ENCODE assay signal across 1 cellular context in the genomic region with DNA sequence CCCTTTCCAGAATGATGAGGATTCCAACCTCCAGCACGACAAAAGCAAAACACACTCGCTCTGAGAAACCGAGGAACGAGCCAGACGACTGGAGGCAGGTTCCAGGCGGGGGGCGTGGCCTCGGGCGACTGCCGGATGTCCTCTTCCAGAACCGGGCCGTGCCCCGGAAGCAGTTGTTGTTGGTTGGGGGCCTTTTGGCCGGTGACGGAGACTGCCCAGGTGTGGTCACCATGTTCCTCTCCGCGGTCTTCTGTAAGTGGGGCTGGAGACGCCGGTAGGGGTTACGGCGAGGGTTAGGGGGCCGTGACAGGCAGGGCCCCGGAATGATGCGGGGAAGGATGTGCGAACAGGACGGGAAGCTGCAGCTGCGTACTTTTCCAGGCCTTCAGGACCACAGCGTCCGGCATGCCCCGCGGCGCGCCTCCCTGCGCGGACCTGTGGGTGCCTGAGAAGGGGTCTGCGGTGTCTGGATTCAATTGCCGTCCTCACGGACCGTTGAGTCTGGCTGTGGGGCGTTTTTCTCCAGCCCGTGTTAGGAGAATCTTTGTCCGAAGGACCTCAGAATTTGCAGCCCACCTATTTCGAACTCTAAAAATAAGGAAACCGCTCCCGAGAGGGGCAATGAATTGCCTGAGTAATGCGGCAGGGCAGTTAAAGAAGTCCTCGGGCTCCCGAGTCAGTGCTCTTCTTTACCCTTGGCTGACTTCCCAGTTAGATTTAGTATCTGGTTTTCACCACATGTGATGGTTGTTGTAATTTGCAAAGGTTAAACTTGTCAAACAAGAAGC.
A peak's percentile ranks its signal among the peaks of the same experiment; 100 is the strongest.
TF ChIP-seq lines count a peak whose summit lies in the region.

A gene (plus strand): TSS at position 172 of the 788 bp plus-strand sequence. CDS start 59 bp downstream, at position 231.

TF ChIP-seq in HepG2, 621 proteins besides CTCF, POLR2A, EP300 and RAD21 (continued from another document and continues in another):
- TF ChIP-seq, protein P1, sequence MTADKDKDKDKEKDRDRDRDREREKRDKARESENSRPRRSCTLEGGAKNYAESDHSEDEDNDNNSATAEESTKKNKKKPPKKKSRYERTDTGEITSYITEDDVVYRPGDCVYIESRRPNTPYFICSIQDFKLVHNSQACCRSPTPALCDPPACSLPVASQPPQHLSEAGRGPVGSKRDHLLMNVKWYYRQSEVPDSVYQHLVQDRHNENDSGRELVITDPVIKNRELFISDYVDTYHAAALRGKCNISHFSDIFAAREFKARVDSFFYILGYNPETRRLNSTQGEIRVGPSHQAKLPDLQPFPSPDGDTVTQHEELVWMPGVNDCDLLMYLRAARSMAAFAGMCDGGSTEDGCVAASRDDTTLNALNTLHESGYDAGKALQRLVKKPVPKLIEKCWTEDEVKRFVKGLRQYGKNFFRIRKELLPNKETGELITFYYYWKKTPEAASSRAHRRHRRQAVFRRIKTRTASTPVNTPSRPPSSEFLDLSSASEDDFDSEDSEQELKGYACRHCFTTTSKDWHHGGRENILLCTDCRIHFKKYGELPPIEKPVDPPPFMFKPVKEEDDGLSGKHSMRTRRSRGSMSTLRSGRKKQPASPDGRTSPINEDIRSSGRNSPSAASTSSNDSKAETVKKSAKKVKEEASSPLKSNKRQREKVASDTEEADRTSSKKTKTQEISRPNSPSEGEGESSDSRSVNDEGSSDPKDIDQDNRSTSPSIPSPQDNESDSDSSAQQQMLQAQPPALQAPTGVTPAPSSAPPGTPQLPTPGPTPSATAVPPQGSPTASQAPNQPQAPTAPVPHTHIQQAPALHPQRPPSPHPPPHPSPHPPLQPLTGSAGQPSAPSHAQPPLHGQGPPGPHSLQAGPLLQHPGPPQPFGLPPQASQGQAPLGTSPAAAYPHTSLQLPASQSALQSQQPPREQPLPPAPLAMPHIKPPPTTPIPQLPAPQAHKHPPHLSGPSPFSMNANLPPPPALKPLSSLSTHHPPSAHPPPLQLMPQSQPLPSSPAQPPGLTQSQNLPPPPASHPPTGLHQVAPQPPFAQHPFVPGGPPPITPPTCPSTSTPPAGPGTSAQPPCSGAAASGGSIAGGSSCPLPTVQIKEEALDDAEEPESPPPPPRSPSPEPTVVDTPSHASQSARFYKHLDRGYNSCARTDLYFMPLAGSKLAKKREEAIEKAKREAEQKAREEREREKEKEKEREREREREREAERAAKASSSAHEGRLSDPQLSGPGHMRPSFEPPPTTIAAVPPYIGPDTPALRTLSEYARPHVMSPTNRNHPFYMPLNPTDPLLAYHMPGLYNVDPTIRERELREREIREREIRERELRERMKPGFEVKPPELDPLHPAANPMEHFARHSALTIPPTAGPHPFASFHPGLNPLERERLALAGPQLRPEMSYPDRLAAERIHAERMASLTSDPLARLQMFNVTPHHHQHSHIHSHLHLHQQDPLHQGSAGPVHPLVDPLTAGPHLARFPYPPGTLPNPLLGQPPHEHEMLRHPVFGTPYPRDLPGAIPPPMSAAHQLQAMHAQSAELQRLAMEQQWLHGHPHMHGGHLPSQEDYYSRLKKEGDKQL (CRISPR knock-in tag; IDR thresholded peaks at IDR 0.05; ENCODE audit: low read depth): peak; percentile 79; the same call in 1 of the 2 replicates
- TF ChIP-seq NFE2 (CRISPR knock-in tag; IDR thresholded peaks at IDR 0.05): peak; percentile 19; the same call in 1 of the 2 replicates
- TF ChIP-seq ZNF121 (CRISPR knock-in tag; IDR thresholded peaks at IDR 0.05): no peak
- no peak; the same call in 1 of the 2 replicates for TF ChIP-seq ZNF737 (CRISPR knock-in tag; IDR thresholded peaks at IDR 0.05; ENCODE audit: borderline replicate concordance)
- no peak for TF ChIP-seq ZNF589 (CRISPR knock-in tag; conservative IDR thresholded peaks at IDR 0.05)
- TF ChIP-seq, protein P2, sequence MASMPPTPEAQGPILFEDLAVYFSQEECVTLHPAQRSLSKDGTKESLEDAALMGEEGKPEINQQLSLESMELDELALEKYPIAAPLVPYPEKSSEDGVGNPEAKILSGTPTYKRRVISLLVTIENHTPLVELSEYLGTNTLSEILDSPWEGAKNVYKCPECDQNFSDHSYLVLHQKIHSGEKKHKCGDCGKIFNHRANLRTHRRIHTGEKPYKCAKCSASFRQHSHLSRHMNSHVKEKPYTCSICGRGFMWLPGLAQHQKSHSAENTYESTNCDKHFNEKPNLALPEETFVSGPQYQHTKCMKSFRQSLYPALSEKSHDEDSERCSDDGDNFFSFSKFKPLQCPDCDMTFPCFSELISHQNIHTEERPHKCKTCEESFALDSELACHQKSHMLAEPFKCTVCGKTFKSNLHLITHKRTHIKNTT (CRISPR knock-in tag; IDR thresholded peaks at IDR 0.05): no peak
- TF ChIP-seq ZNF563 (CRISPR knock-in tag; IDR thresholded peaks at IDR 0.05): 0 out of 2 replicates have a peak, but pooled peaks have one; percentile 66
- TF ChIP-seq ZNF260 (CRISPR knock-in tag; IDR thresholded peaks at IDR 0.05; ENCODE audit: borderline replicate concordance, low read depth): 0 out of 2 replicates have a peak, but pooled peaks have one; percentile 43
- TF ChIP-seq ARHGAP35 (CRISPR knock-in tag; IDR thresholded peaks at IDR 0.05; ENCODE audit: borderline replicate concordance): 0 out of 2 replicates have a peak, but pooled peaks have one; percentile 56
- TF ChIP-seq, protein P3, sequence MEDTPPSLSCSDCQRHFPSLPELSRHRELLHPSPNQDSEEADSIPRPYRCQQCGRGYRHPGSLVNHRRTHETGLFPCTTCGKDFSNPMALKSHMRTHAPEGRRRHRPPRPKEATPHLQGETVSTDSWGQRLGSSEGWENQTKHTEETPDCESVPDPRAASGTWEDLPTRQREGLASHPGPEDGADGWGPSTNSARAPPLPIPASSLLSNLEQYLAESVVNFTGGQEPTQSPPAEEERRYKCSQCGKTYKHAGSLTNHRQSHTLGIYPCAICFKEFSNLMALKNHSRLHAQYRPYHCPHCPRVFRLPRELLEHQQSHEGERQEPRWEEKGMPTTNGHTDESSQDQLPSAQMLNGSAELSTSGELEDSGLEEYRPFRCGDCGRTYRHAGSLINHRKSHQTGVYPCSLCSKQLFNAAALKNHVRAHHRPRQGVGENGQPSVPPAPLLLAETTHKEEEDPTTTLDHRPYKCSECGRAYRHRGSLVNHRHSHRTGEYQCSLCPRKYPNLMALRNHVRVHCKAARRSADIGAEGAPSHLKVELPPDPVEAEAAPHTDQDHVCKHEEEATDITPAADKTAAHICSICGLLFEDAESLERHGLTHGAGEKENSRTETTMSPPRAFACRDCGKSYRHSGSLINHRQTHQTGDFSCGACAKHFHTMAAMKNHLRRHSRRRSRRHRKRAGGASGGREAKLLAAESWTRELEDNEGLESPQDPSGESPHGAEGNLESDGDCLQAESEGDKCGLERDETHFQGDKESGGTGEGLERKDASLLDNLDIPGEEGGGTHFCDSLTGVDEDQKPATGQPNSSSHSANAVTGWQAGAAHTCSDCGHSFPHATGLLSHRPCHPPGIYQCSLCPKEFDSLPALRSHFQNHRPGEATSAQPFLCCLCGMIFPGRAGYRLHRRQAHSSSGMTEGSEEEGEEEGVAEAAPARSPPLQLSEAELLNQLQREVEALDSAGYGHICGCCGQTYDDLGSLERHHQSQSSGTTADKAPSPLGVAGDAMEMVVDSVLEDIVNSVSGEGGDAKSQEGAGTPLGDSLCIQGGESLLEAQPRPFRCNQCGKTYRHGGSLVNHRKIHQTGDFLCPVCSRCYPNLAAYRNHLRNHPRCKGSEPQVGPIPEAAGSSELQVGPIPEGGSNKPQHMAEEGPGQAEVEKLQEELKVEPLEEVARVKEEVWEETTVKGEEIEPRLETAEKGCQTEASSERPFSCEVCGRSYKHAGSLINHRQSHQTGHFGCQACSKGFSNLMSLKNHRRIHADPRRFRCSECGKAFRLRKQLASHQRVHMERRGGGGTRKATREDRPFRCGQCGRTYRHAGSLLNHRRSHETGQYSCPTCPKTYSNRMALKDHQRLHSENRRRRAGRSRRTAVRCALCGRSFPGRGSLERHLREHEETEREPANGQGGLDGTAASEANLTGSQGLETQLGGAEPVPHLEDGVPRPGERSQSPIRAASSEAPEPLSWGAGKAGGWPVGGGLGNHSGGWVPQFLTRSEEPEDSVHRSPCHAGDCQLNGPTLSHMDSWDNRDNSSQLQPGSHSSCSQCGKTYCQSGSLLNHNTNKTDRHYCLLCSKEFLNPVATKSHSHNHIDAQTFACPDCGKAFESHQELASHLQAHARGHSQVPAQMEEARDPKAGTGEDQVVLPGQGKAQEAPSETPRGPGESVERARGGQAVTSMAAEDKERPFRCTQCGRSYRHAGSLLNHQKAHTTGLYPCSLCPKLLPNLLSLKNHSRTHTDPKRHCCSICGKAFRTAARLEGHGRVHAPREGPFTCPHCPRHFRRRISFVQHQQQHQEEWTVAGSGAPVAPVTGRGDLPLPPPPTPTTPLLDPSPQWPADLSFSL (CRISPR knock-in tag; IDR thresholded peaks at IDR 0.05): peak; percentile 43; the same call in 1 of the 2 replicates
- TF ChIP-seq, protein P4, sequence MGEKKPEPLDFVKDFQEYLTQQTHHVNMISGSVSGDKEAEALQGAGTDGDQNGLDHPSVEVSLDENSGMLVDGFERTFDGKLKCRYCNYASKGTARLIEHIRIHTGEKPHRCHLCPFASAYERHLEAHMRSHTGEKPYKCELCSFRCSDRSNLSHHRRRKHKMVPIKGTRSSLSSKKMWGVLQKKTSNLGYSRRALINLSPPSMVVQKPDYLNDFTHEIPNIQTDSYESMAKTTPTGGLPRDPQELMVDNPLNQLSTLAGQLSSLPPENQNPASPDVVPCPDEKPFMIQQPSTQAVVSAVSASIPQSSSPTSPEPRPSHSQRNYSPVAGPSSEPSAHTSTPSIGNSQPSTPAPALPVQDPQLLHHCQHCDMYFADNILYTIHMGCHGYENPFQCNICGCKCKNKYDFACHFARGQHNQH (CRISPR knock-in tag; IDR thresholded peaks at IDR 0.05): peak; percentile 93
- TF ChIP-seq ZSCAN21 (CRISPR knock-in tag; IDR thresholded peaks at IDR 0.05; ENCODE audit: borderline replicate concordance): peak; percentile 81; the same call in 1 of the 2 replicates
- TF ChIP-seq, protein P5, sequence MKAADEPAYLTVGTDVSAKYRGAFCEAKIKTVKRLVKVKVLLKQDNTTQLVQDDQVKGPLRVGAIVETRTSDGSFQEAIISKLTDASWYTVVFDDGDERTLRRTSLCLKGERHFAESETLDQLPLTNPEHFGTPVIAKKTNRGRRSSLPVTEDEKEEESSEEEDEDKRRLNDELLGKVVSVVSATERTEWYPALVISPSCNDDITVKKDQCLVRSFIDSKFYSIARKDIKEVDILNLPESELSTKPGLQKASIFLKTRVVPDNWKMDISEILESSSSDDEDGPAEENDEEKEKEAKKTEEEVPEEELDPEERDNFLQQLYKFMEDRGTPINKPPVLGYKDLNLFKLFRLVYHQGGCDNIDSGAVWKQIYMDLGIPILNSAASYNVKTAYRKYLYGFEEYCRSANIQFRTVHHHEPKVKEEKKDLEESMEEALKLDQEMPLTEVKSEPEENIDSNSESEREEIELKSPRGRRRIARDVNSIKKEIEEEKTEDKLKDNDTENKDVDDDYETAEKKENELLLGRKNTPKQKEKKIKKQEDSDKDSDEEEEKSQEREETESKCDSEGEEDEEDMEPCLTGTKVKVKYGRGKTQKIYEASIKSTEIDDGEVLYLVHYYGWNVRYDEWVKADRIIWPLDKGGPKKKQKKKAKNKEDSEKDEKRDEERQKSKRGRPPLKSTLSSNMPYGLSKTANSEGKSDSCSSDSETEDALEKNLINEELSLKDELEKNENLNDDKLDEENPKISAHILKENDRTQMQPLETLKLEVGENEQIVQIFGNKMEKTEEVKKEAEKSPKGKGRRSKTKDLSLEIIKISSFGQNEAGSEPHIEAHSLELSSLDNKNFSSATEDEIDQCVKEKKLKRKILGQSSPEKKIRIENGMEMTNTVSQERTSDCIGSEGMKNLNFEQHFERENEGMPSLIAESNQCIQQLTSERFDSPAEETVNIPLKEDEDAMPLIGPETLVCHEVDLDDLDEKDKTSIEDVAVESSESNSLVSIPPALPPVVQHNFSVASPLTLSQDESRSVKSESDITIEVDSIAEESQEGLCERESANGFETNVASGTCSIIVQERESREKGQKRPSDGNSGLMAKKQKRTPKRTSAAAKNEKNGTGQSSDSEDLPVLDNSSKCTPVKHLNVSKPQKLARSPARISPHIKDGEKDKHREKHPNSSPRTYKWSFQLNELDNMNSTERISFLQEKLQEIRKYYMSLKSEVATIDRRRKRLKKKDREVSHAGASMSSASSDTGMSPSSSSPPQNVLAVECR (CRISPR knock-in tag; IDR thresholded peaks at IDR 0.05; ENCODE audit: borderline replicate concordance): peak; percentile 96
- TF ChIP-seq, protein P6, sequence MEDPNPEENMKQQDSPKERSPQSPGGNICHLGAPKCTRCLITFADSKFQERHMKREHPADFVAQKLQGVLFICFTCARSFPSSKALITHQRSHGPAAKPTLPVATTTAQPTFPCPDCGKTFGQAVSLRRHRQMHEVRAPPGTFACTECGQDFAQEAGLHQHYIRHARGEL (CRISPR knock-in tag; IDR thresholded peaks at IDR 0.05): no peak
- peak; percentile 96 for TF ChIP-seq ZNF713 (CRISPR knock-in tag; IDR thresholded peaks at IDR 0.05)
- peak; percentile 99 for TF ChIP-seq ZNF567 (CRISPR knock-in tag; IDR thresholded peaks at IDR 0.05; ENCODE audit: borderline replicate concordance)
- TF ChIP-seq KLF13 (CRISPR knock-in tag; IDR thresholded peaks at IDR 0.05): 0 out of 2 replicates have a peak, but pooled peaks have one; percentile 20
- TF ChIP-seq HOXA9 (CRISPR knock-in tag; IDR thresholded peaks at IDR 0.05; ENCODE audit: borderline replicate concordance): no peak
- peak; percentile 81 for TF ChIP-seq MIER3 (CRISPR knock-in tag; IDR thresholded peaks at IDR 0.05; ENCODE audit: borderline replicate concordance)
- TF ChIP-seq RFX1 (IDR thresholded peaks at IDR 0.05): no peak
- TF ChIP-seq, protein P7, sequence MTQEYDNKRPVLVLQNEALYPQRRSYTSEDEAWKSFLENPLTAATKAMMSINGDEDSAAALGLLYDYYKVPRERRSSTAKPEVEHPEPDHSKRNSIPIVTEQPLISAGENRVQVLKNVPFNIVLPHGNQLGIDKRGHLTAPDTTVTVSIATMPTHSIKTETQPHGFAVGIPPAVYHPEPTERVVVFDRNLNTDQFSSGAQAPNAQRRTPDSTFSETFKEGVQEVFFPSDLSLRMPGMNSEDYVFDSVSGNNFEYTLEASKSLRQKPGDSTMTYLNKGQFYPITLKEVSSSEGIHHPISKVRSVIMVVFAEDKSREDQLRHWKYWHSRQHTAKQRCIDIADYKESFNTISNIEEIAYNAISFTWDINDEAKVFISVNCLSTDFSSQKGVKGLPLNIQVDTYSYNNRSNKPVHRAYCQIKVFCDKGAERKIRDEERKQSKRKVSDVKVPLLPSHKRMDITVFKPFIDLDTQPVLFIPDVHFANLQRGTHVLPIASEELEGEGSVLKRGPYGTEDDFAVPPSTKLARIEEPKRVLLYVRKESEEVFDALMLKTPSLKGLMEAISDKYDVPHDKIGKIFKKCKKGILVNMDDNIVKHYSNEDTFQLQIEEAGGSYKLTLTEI (CRISPR knock-in tag; conservative IDR thresholded peaks at IDR 0.05): no peak
- peak; percentile 74 for TF ChIP-seq HNRNPLL (IDR thresholded peaks at IDR 0.05; ENCODE audit: low read depth, low read length, poor library complexity, severe bottlenecking)
- peak; percentile 38; the same call in 1 of the 2 replicates for TF ChIP-seq MTA1 (CRISPR knock-in tag; IDR thresholded peaks at IDR 0.05; ENCODE audit: borderline replicate concordance)
- no peak for TF ChIP-seq TCF7L2 (IDR thresholded peaks at IDR 0.05; ENCODE audit: low read depth, low read length)
- peak; percentile 79; the same call in 1 of the 2 replicates for TF ChIP-seq ZNF235 (CRISPR knock-in tag; IDR thresholded peaks at IDR 0.05; ENCODE audit: borderline replicate concordance)
- TF ChIP-seq ZNF614 (CRISPR knock-in tag; IDR thresholded peaks at IDR 0.05; ENCODE audit: borderline replicate concordance): peak; percentile 94; the same call in 1 of the 2 replicates
- no peak for TF ChIP-seq JUN (CRISPR knock-in tag; IDR thresholded peaks at IDR 0.05)
- TF ChIP-seq ZSCAN20 (CRISPR knock-in tag; IDR thresholded peaks at IDR 0.05; ENCODE audit: borderline replicate concordance): no peak; the same call in 1 of the 2 replicates
